ENCODE assay signal across 3 cellular contexts in the genomic region with DNA sequence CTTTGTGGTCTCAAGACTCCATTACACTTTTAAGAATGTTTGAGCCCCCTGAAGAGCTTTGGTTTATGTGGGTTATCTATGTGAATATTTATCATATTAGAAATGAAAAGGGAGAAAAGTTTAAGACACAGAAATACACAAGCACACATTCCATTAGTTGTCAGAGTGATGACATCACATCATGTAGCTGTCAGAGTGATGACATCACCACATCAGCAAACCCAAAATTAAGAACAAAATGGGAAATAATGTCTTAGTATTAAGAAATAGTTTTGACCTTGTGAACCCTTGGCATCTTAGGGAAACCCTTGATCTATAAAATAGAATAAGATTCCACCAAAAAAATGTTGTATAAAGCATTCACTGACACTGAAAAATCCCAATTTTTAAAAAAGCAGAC.
TF ChIP-seq lines count a peak whose summit lies in the region.

No MANE protein-coding gene starts in this region.

TF ChIP-seq in GM23338, 12 proteins besides CTCF, POLR2A, EP300 and RAD21:
- TF ChIP-seq ZNF331 (CRISPR knock-in tag; IDR thresholded peaks at IDR 0.05; ENCODE audit: low read depth) (no peak), CREB1 (CRISPR knock-in tag; IDR thresholded peaks at IDR 0.05; ENCODE audit: low read depth) (peak; percentile 49; the same call in 1 of the 2 replicates), JUNB (IDR thresholded peaks at IDR 0.05; ENCODE audit: unreplicated experiment) (no peak), EZH2phosphoT487 (IDR thresholded peaks at IDR 0.05; ENCODE audit: unreplicated experiment) (no peak)

TF ChIP-seq in GM12878, 131 proteins besides CTCF, POLR2A, EP300 and RAD21:
- TF ChIP-seq ZBTB40 (IDR thresholded peaks at IDR 0.05; ENCODE audit: borderline replicate concordance): no peak
- TF ChIP-seq ATF7 (IDR thresholded peaks at IDR 0.05; ENCODE audit: low read depth): peak; percentile 26; the same call in 1 of the 2 replicates

TF ChIP-seq in H1, 55 proteins besides CTCF, POLR2A, EP300 and RAD21:
- TF ChIP-seq KDM1A (IDR thresholded peaks at IDR 0.05; ENCODE audit: borderline replicate concordance, low read length) (no peak), SIN3A (conservative IDR thresholded peaks at IDR 0.05 in 1 of 2, IDR thresholded peaks at IDR 0.05 in 1 of 2; ENCODE audit: low read depth in 1 of 2, low read length in 2 of 2) (no peak), CREB1 (IDR thresholded peaks at IDR 0.05) (peak; percentile 56)
